In the genomic region with DNA sequence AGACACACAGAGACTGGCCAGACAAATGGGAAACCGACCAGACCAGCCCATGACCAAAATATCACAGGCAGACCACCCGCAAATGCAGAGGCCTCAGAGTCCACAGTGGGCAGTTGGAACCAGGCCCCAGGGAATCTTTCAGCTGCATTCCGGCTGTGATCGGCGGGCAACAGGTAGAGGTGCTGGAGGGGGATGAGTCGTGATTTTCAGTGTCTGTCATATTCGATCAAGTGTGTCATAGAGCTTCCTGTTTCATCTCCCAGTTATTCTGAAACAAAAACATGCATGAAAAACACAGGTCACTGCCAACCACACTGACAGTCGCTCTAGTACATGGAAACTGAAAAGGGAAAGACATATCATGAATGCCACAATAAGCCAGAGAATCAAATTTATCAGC, we compare ENCODE assay signal across 8 cellular contexts.
DNase-seq lines count a peak whose midpoint lies in the region; ATAC-seq, FAIRE-seq and TF ChIP-seq lines count a peak whose summit lies in the region.
"Not testable (repeated sequence)": the region's sequence is repeated elsewhere in the genome, so short reads cannot be mapped to it uniquely, and the experiment has no call there.

No MANE protein-coding gene starts in this region.

- POLR2A ChIA-PET in activated CD4-positive, alpha-beta memory T cell treated with anti-CD3 and anti-CD28 coated beads for 36 hours (lab: Charles Lee), result not testable (repeated sequence)

- not testable (repeated sequence) for H3K27me3 Mint-ChIP-seq in IgD-negative memory B cell; activated CD4-positive, alpha-beta memory T cell treated with anti-CD3 and anti-CD28 coated beads for 36 hours

- not testable (repeated sequence) for TF ChIP-seq CTCF in bronchial epithelial cell (IDR thresholded peaks at IDR 0.05; ENCODE audit: insufficient read depth, low read length, severe bottlenecking); neutrophil (IDR thresholded peaks at IDR 0.05)

- H3K36me3 Mint-ChIP-seq in IgD-negative memory B cell; activated CD4-positive, alpha-beta memory T cell treated with anti-CD3 and anti-CD28 coated beads for 36 hours: not testable (repeated sequence)

- not testable (repeated sequence) for H4K20me1 ChIP-seq in BLaER1

- not testable (repeated sequence) for H3K9me3 ChIP-seq in BLaER1, neutrophil

- peak; percentile 45 for DNase-seq in activated CD4-positive, alpha-beta memory T cell treated with anti-CD3 and anti-CD28 coated beads for 36 hours
- peak; percentile 23 for DNase-seq in bronchial epithelial cell (ENCODE audit: low read depth)

- not testable (repeated sequence) for H3K27ac ChIP-seq in BLaER1
- peak overlapping the region; percentile 1 for H3K27ac ChIP-seq in neutrophil

- CTCF ChIA-PET in activated CD4-positive, alpha-beta memory T cell treated with anti-CD3 and anti-CD28 coated beads for 36 hours (lab: Charles Lee), result not testable (repeated sequence)

- H3K4me1 Mint-ChIP-seq in IgD-negative memory B cell, result peaks cover 24 to 26% (median 25%) of the 10 kb centered on the region in 3 donors
- H3K4me1 Mint-ChIP-seq in activated CD4-positive, alpha-beta memory T cell treated with anti-CD3 and anti-CD28 coated beads for 36 hours (ENCODE audit: low read depth), result peaks cover 30% of the 10 kb centered on the region

- not testable (repeated sequence) for FAIRE-seq in bronchial epithelial cell (lab: Jason Lieb, UNC)

- H3K27ac Mint-ChIP-seq in IgD-negative memory B cell, result peak overlapping the region; percentile 59 to 88 (median 82)
- not testable (repeated sequence) for H3K27ac Mint-ChIP-seq in activated CD4-positive, alpha-beta memory T cell treated with anti-CD3 and anti-CD28 coated beads for 36 hours

- H3K36me3 ChIP-seq in BLaER1; bronchial epithelial cell (ENCODE audit: control insufficient read depth, insufficient read depth, low read length); neutrophil: not testable (repeated sequence)

- peak overlapping the region; percentile 63 for H3K4me2 ChIP-seq in BLaER1

- H3K4me3 ChIP-seq in BLaER1; bronchial epithelial cell (ENCODE audit: low read depth, low read length); neutrophil (ENCODE audit: low read depth in 1 of 2, low read length in 1 of 2): not testable (repeated sequence)

- H3K4me1 ChIP-seq in BLaER1 (peaks cover 25% of the 10 kb centered on the region), neutrophil (ENCODE audit: control insufficient read depth in 1 of 2, insufficient read depth in 1 of 2, low read depth in 1 of 2, low read length in 1 of 2) (peaks cover 15 to 17% of the 10 kb centered on the region in 2 experiments)

- not testable (repeated sequence) for H3K27me3 ChIP-seq in BLaER1; bronchial epithelial cell (ENCODE audit: control insufficient read depth, insufficient read depth, low read length); neutrophil

- H3K4me3 Mint-ChIP-seq in IgD-negative memory B cell, result peak overlapping the region in 3 of 4 donors; percentile 61 to 85 (median 84)
- not testable (repeated sequence) for H3K4me3 Mint-ChIP-seq in activated CD4-positive, alpha-beta memory T cell treated with anti-CD3 and anti-CD28 coated beads for 36 hours

- H3K9me3 Mint-ChIP-seq in IgD-negative memory B cell; activated CD4-positive, alpha-beta memory T cell treated with anti-CD3 and anti-CD28 coated beads for 36 hours: not testable (repeated sequence)

- intact Hi-C loops in activated CD4-positive, alpha-beta memory T cell treated with anti-CD3 and anti-CD28 coated beads for 36 hours (cut with micrococcal nuclease), result not testable (repeated sequence)

- H3K9ac ChIP-seq in BLaER1, result not testable (repeated sequence)

- ATAC-seq in GM18868 (IDR thresholded peaks at IDR 0.05; ENCODE audit: unreplicated experiment) (peak; percentile 50), GM21515 (IDR thresholded peaks at IDR 0.05; ENCODE audit: unreplicated experiment) (peak; percentile 40), HG02763 (IDR thresholded peaks at IDR 0.05; ENCODE audit: unreplicated experiment) (peak; percentile 48)
